2 cellular contexts compared by ENCODE assay signal in genomic region chr2:211359353-211359752, GRCh38.
TF ChIP-seq lines count a peak whose summit lies in the region.

No MANE protein-coding gene starts in this region.

TF ChIP-seq in GM23338, 12 proteins besides CTCF, POLR2A, EP300 and RAD21 (continued from another document):
- no peak for TF ChIP-seq REST (IDR thresholded peaks at IDR 0.05; ENCODE audit: unreplicated experiment)
- no peak for TF ChIP-seq JUNB (IDR thresholded peaks at IDR 0.05; ENCODE audit: unreplicated experiment)
- no peak for TF ChIP-seq ZNF114 (CRISPR knock-in tag; IDR thresholded peaks at IDR 0.05)
- TF ChIP-seq STAT1 (IDR thresholded peaks at IDR 0.05; ENCODE audit: unreplicated experiment), result no peak
- no peak for TF ChIP-seq EZH2 (IDR thresholded peaks at IDR 0.05; ENCODE audit: low read depth, unreplicated experiment)
- TF ChIP-seq NANOG (IDR thresholded peaks at IDR 0.05; ENCODE audit: borderline replicate concordance), result no peak
- no peak for TF ChIP-seq EZH2phosphoT487 (IDR thresholded peaks at IDR 0.05; ENCODE audit: unreplicated experiment)
- no peak for TF ChIP-seq ZNF462 (CRISPR knock-in tag; IDR thresholded peaks at IDR 0.05)
- TF ChIP-seq CREB1 (CRISPR knock-in tag; IDR thresholded peaks at IDR 0.05; ENCODE audit: low read depth), result no peak
- TF ChIP-seq, protein P1, sequence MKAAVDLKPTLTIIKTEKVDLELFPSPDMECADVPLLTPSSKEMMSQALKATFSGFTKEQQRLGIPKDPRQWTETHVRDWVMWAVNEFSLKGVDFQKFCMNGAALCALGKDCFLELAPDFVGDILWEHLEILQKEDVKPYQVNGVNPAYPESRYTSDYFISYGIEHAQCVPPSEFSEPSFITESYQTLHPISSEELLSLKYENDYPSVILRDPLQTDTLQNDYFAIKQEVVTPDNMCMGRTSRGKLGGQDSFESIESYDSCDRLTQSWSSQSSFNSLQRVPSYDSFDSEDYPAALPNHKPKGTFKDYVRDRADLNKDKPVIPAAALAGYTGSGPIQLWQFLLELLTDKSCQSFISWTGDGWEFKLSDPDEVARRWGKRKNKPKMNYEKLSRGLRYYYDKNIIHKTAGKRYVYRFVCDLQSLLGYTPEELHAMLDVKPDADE (IDR thresholded peaks at IDR 0.05), result no peak
TF ChIP-seq in GM23338: peak in this region for 0.

TF ChIP-seq in WTC11, 78 proteins besides CTCF, POLR2A, EP300 and RAD21 (continued from another document):
- TF ChIP-seq, protein P2, sequence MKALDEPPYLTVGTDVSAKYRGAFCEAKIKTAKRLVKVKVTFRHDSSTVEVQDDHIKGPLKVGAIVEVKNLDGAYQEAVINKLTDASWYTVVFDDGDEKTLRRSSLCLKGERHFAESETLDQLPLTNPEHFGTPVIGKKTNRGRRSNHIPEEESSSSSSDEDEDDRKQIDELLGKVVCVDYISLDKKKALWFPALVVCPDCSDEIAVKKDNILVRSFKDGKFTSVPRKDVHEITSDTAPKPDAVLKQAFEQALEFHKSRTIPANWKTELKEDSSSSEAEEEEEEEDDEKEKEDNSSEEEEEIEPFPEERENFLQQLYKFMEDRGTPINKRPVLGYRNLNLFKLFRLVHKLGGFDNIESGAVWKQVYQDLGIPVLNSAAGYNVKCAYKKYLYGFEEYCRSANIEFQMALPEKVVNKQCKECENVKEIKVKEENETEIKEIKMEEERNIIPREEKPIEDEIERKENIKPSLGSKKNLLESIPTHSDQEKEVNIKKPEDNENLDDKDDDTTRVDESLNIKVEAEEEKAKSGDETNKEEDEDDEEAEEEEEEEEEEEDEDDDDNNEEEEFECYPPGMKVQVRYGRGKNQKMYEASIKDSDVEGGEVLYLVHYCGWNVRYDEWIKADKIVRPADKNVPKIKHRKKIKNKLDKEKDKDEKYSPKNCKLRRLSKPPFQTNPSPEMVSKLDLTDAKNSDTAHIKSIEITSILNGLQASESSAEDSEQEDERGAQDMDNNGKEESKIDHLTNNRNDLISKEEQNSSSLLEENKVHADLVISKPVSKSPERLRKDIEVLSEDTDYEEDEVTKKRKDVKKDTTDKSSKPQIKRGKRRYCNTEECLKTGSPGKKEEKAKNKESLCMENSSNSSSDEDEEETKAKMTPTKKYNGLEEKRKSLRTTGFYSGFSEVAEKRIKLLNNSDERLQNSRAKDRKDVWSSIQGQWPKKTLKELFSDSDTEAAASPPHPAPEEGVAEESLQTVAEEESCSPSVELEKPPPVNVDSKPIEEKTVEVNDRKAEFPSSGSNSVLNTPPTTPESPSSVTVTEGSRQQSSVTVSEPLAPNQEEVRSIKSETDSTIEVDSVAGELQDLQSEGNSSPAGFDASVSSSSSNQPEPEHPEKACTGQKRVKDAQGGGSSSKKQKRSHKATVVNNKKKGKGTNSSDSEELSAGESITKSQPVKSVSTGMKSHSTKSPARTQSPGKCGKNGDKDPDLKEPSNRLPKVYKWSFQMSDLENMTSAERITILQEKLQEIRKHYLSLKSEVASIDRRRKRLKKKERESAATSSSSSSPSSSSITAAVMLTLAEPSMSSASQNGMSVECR (CRISPR knock-in tag; IDR thresholded peaks at IDR 0.05; ENCODE audit: borderline replicate concordance), result no peak
- TF ChIP-seq OVOL2 (CRISPR knock-in tag; IDR thresholded peaks at IDR 0.05; ENCODE audit: borderline replicate concordance) (no peak), RELA (CRISPR knock-in tag; IDR thresholded peaks at IDR 0.05; ENCODE audit: borderline replicate concordance) (no peak), NR1H2 (CRISPR knock-in tag; IDR thresholded peaks at IDR 0.05) (no peak), ETV6 (CRISPR knock-in tag; IDR thresholded peaks at IDR 0.05) (no peak), USF2 (CRISPR knock-in tag; IDR thresholded peaks at IDR 0.05) (no peak), E2F1 (CRISPR knock-in tag; IDR thresholded peaks at IDR 0.05) (no peak), TP53 (CRISPR knock-in tag; IDR thresholded peaks at IDR 0.05) (no peak), ZNF317 (CRISPR knock-in tag; IDR thresholded peaks at IDR 0.05; ENCODE audit: borderline replicate concordance, low read depth) (no peak)
- TF ChIP-seq, protein P3, sequence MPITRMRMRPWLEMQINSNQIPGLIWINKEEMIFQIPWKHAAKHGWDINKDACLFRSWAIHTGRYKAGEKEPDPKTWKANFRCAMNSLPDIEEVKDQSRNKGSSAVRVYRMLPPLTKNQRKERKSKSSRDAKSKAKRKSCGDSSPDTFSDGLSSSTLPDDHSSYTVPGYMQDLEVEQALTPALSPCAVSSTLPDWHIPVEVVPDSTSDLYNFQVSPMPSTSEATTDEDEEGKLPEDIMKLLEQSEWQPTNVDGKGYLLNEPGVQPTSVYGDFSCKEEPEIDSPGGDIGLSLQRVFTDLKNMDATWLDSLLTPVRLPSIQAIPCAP (CRISPR knock-in tag; IDR thresholded peaks at IDR 0.05), result no peak
